In the genomic region with DNA sequence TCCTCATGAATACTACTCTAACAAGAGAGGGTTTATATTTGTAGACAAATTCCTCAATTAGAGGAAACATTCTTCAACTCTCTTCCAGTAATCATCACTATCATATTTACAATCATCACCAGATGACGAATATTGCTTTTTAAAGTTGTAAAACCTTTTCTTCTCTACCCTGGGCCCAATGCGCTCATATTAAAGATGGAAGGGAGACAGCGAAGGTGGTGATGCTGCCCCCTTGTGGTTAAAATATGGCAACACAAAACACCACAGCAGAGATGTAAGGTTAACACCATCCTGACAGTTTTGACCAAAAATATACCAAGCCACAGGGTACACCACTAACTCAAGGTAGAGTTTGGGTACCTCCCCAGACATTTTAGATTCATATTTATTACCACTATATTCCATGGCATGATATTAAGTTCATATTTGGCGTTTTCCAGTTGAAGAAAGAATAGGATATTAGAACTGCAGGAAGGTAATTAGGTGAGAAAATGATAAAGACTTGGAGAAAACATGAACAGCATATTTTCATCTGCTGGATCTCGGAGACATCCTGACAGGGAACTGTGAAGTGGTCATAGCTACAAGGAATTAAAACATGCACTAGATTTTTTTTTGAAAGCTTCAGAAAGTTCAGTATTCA, we compare ENCODE assay signal across 8 cellular contexts.
A peak's percentile ranks its signal among the peaks of the same experiment; 100 is the strongest.
DNase-seq lines count a peak whose midpoint lies in the region; ATAC-seq and TF ChIP-seq lines count a peak whose summit lies in the region.

No MANE protein-coding gene starts in this region.

- no peaks in the 10 kb centered on the region for H3K9me3 Mint-ChIP-seq in memory B cell

- H3K27me3 Mint-ChIP-seq in memory B cell = no peaks in the 10 kb centered on the region

- no peak overlapping the region for H3K4me3 Mint-ChIP-seq in memory B cell

- H3K4me1 Mint-ChIP-seq in memory B cell = peaks cover 12% of the 10 kb centered on the region

- peak; percentile 73 for TF ChIP-seq CTCF in choroid plexus epithelial cell (conservative IDR thresholded peaks at IDR 0.05; ENCODE audit: low read depth, low read length)

- no peak overlapping the region for H3K4me3 ChIP-seq in choroid plexus epithelial cell (ENCODE audit: low read depth, low read length)

- peaks cover 1% of the 10 kb centered on the region for H3K36me3 Mint-ChIP-seq in memory B cell

- peak overlapping the region; percentile 47 for H3K27ac Mint-ChIP-seq in memory B cell

- ATAC-seq in HG03520 (IDR thresholded peaks at IDR 0.05; ENCODE audit: unreplicated experiment) (peak; percentile 47), memory B cell (ENCODE audit: low read depth) (peak; percentile 73), HG03175 (IDR thresholded peaks at IDR 0.05; ENCODE audit: unreplicated experiment) (no peak)

- DNase-seq in activated CD8-positive, alpha-beta memory T cell treated with anti-CD3 and anti-CD28 coated beads for 4 hours (ENCODE audit: low read depth in 2 of 2) = peak; percentile 4
- no peak for DNase-seq in activated CD8-positive, alpha-beta memory T cell treated with anti-CD3 and anti-CD28 coated beads, Interleukin-2, amount 50 U/mL, for 48 hours
- DNase-seq in SW480 (ENCODE audit: low spot score) (peak; percentile 9), choroid plexus epithelial cell (ENCODE audit: low read depth) (peak; percentile 62), memory B cell (ENCODE audit: low spot score in 2 of 2) (peak in 1 of 2 donors; percentile 23), ureter (ENCODE audit: low spot score) (peak; percentile 46)
